Comparison of ENCODE assay signal across 27 cellular contexts in genomic region chr10:16063350-16063749, GRCh38.
"Had no signal": no experiment of that assay in that cellular context is flagged by ENCODE, and none has a peak within 500 bp of the region (broad histone marks: within the 10 kb centered on the region; RNA-seq: fewer than 3 reads in every experiment).

No MANE protein-coding gene starts in this region.

- H2AFZ ChIP-seq: neural progenitor cell, parathyroid adenoma had no signal

- H3K4me3 Mint-ChIP-seq: nephron; neural progenitor cell; stimulated activated effector memory CD8-positive, alpha-beta T cell treated with anti-CD3 and anti-CD28 coated beads, Interleukin-12 subunit alpha, Interleukin-12 subunit beta, amount 100 ng/mL, for 72 hours; stimulated activated naive B cell treated with anti-CD40 and anti-IgM and Interleukin-4, amounts not matched to agents 10 μg/mL and 1 μg/mL and 100 μg/mL, for 72 hours; stimulated activated naive CD8-positive, alpha-beta T cell treated with anti-CD3 and anti-CD28 coated beads, Interleukin-15, Interleukin-2, amounts not matched to agents 100 ng/mL and 50 ng/mL, for 24 hours had no signal

- H3K36me3 Mint-ChIP-seq: neural progenitor cell; stimulated activated effector memory CD8-positive, alpha-beta T cell treated with anti-CD3 and anti-CD28 coated beads, Interleukin-12 subunit alpha, Interleukin-12 subunit beta, amount 100 ng/mL, for 72 hours; stimulated activated naive B cell treated with anti-CD40 and anti-IgM and Interleukin-4, amounts not matched to agents 10 μg/mL and 1 μg/mL and 100 μg/mL, for 72 hours had no signal

- H3K4me2 ChIP-seq: neural progenitor cell had no signal

- ATAC-seq: psoas muscle; right cardiac atrium; right lobe of liver; stimulated activated effector memory CD8-positive, alpha-beta T cell treated with anti-CD3 and anti-CD28 coated beads, Interleukin-12 subunit alpha, Interleukin-12 subunit beta, amount 100 ng/mL, for 72 hours; stimulated activated naive B cell treated with anti-CD40 and anti-IgM and Interleukin-4, amounts not matched to agents 10 μg/mL and 1 μg/mL and 100 μg/mL, for 72 hours had no signal

- DNase-seq: occipital lobe; ovary; posterior cingulate gyrus; psoas muscle; right cardiac atrium; right lobe of liver; sigmoid colon; small intestine; stimulated activated CD4-positive, alpha-beta T cell treated with anti-CD3 and anti-CD28 coated beads, Interleukin-15, amount 100 ng/mL, for 24 hours; stimulated activated CD4-positive, alpha-beta T cell treated with anti-CD3 and anti-CD28 coated beads, Interleukin-2, amount 100 ng/mL, for 24 hours; stimulated activated CD4-positive, alpha-beta T cell treated with anti-CD3 and anti-CD28 coated beads, Interleukin-2, amount 100 ng/mL, for 48 hours; stimulated activated CD4-positive, alpha-beta T cell treated with anti-CD3 and anti-CD28 coated beads, Interleukin-4, amount 100 ng/mL, for 24 hours; stimulated activated naive B cell treated with anti-CD40 and anti-IgM and Interleukin-4, amounts not matched to agents 10 μg/mL and 1 μg/mL and 100 μg/mL, for 72 hours; stimulated activated naive CD4-positive, alpha-beta T cell treated with Interleukin-2 at 50 U/mL for 16 hours; stomach; thyroid gland; trophoblast cell; upper lobe of left lung had no signal

- H3K27me3 Mint-ChIP-seq: progenitor cell of endocrine pancreas; stimulated activated naive B cell treated with anti-CD40 and anti-IgM and Interleukin-4, amounts not matched to agents 10 μg/mL and 1 μg/mL and 100 μg/mL, for 72 hours; stimulated activated naive CD8-positive, alpha-beta T cell treated with anti-CD3 and anti-CD28 coated beads, Interleukin-15, Interleukin-2, amounts not matched to agents 100 ng/mL and 50 ng/mL, for 24 hours had no signal

- H3K9me3 Mint-ChIP-seq: neural progenitor cell had no signal

- H3K79me2 ChIP-seq: parathyroid adenoma had no signal

- H3K27ac Mint-ChIP-seq: neural progenitor cell; progenitor cell of endocrine pancreas; stimulated activated effector memory CD8-positive, alpha-beta T cell treated with anti-CD3 and anti-CD28 coated beads, Interleukin-12 subunit alpha, Interleukin-12 subunit beta, amount 100 ng/mL, for 72 hours; stimulated activated naive B cell treated with anti-CD40 and anti-IgM and Interleukin-4, amounts not matched to agents 10 μg/mL and 1 μg/mL and 100 μg/mL, for 72 hours; stimulated activated naive CD8-positive, alpha-beta T cell treated with anti-CD3 and anti-CD28 coated beads, Interleukin-15, Interleukin-2, amounts not matched to agents 100 ng/mL and 50 ng/mL, for 24 hours had no signal

- H3K4me3 ChIP-seq: neural progenitor cell, ovary, psoas muscle, right lobe of liver, sigmoid colon, stomach, thoracic aorta, thyroid gland, tibial nerve, upper lobe of left lung, vagina had no signal

- H3K27me3 ChIP-seq: neural progenitor cell, ovary, right lobe of liver, sigmoid colon, stomach, thyroid gland, tibial nerve, upper lobe of left lung, vagina had no signal

- H3K9me3 ChIP-seq: ovary, psoas muscle, right lobe of liver, sigmoid colon, thoracic aorta, thyroid gland, upper lobe of left lung, vagina had no signal

- H3K27ac ChIP-seq: neural progenitor cell, ovary, parathyroid adenoma, psoas muscle, right lobe of liver, sigmoid colon, stomach, thoracic aorta, thyroid gland, tibial nerve, upper lobe of left lung, vagina had no signal

- H3K4me1 Mint-ChIP-seq: nephron; stimulated activated effector memory CD8-positive, alpha-beta T cell treated with anti-CD3 and anti-CD28 coated beads, Interleukin-12 subunit alpha, Interleukin-12 subunit beta, amount 100 ng/mL, for 72 hours; stimulated activated naive B cell treated with anti-CD40 and anti-IgM and Interleukin-4, amounts not matched to agents 10 μg/mL and 1 μg/mL and 100 μg/mL, for 72 hours had no signal

- H3K4me1 ChIP-seq: parathyroid adenoma, psoas muscle, right lobe of liver, sigmoid colon, stomach, thyroid gland, tibial nerve, upper lobe of left lung, vagina had no signal

- H3K36me3 ChIP-seq: neural progenitor cell, ovary, right lobe of liver, sigmoid colon, stomach, thoracic aorta, thyroid gland, tibial nerve, upper lobe of left lung, vagina had no signal
